31 cellular contexts compared by ENCODE assay signal in genomic region chr17:56160395-56160889, GRCh38. TPM values are rescaled to one million over a fixed set of nuclear protein-coding genes. Genes with fewer than 3 reads are reported as not detected.
"Had no signal": no experiment of that assay in that cellular context is flagged by ENCODE, and none has a peak within 500 bp of the region (broad histone marks: within the 10 kb centered on the region; RNA-seq: fewer than 3 reads in every experiment).

No MANE protein-coding gene starts in this region.

- ATAC-seq: activated CD4-positive, CD25-positive, alpha-beta regulatory T cell treated with anti-CD3 and anti-CD28 coated beads, Interleukin-2, amount 50 U/mL, for 24 hours; gastrocnemius medialis; left cardiac atrium; left ventricle myocardium superior; stimulated activated effector memory CD8-positive, alpha-beta T cell treated with anti-CD3 and anti-CD28 coated beads, Interleukin-12 subunit alpha, Interleukin-12 subunit beta, amount 100 ng/mL, for 72 hours had no signal

- DNase-seq: activated CD4-positive, alpha-beta T cell treated with anti-CD3 and anti-CD28 coated beads for 48 hours; activated CD4-positive, alpha-beta T cell treated with anti-CD3 and anti-CD28 coated beads, Interleukin-2, amount 50 U/mL, for 48 hours; activated CD8-positive, alpha-beta memory T cell treated with anti-CD3 and anti-CD28 coated beads, Interleukin-2, amount 50 U/mL, for 4 hours; activated effector memory CD4-positive, alpha-beta T cell treated with anti-CD3 and anti-CD28 coated beads, Interleukin-2, amount 50 U/mL, for 16 hours; activated naive CD4-positive, alpha-beta T cell treated with anti-CD3 and anti-CD28 coated beads, Interleukin-2, amount 10 ng/mL, durations not matched to agents 7 days and 5 days; activated naive CD8-positive, alpha-beta T cell treated with anti-CD3 and anti-CD28 coated beads, Interleukin-2, amount 10 ng/mL, durations not matched to agents 7 days and 5 days; activated T-cell treated with anti-CD3 and anti-CD28 coated beads, Interleukin-2, amount 50 U/mL, for 1 hour; brain microvascular endothelial cell; dorsolateral prefrontal cortex; effector memory CD4-positive, alpha-beta T cell; gastrocnemius medialis; hippocampal formation; left cardiac atrium; left ventricle myocardium superior; nephron progenitor cell; ovary; sigmoid colon; small intestine; stimulated activated CD4-positive, alpha-beta T cell treated with anti-CD3 and anti-CD28 coated beads, Interleukin-4, amount 100 ng/mL, for 24 hours; trophoblast cell had no signal

- H3K27ac ChIP-seq: brain microvascular endothelial cell, coronary artery, dorsolateral prefrontal cortex, gastrocnemius medialis, ovary, thoracic aorta had no signal

- H3K9me3 ChIP-seq: gastrocnemius medialis, ovary, sigmoid colon, thoracic aorta had no signal

- H3K27me3 ChIP-seq: brain microvascular endothelial cell, gastrocnemius medialis, ovary, sigmoid colon had no signal

- H3K4me3 ChIP-seq: coronary artery, dorsolateral prefrontal cortex, gastrocnemius medialis, ovary, sigmoid colon, thoracic aorta had no signal

- H3K36me3 ChIP-seq: brain microvascular endothelial cell, gastrocnemius medialis, ovary, sigmoid colon, thoracic aorta had no signal

RNA-seq across cellular contexts. Expression of gene ANKFN1, which starts 7.2 kb away (rescaled TPM):
- total RNA-seq: activated CD8-positive, alpha-beta memory T cell treated with anti-CD3 and anti-CD28 coated beads for 36 hours; activated naive CD8-positive, alpha-beta T cell treated with anti-CD3 and anti-CD28 coated beads, Interleukin-2, amount 10 ng/mL, durations not matched to agents 7 days and 5 days; activated T-helper 1 cell treated with anti-CD3 and anti-CD28 coated beads, Interleukin-12 subunit alpha, Interleukin-12 subunit beta, Interleukin-2, Interleukin-4 antibody, amounts not matched to agents 30 ng/mL and 10 ng/mL and 1 ng/mL, durations not matched to agents 14 hours and 24 hours and 36 hours; astrocyte; cardiac septum; epithelial cell of proximal tubule; left ventricle myocardium superior; lung microvascular endothelial cell; progenitor cell of endocrine pancreas had no signal
